In genomic region chr12:57725851-57726150, GRCh38 we compare ENCODE assay signal across 8 cellular contexts. TPM values are rescaled to one million over a fixed set of nuclear protein-coding genes. Genes with fewer than 3 reads are reported as not detected.
DNase-seq lines count a peak whose midpoint lies in the region; ATAC-seq and TF ChIP-seq lines count a peak whose summit lies in the region.

No MANE protein-coding gene starts in this region.

- H2AK5ac ChIP-seq in neuronal stem cell (ENCODE audit: low read depth, low read length): peak overlapping the region; percentile 46

- H2BK120ac ChIP-seq in neuronal stem cell (ENCODE audit: low read depth, low read length): no peak overlapping the region

- H3K4me1 ChIP-seq in ACC112 (ENCODE audit: control insufficient read depth, insufficient read depth, low read length, unreplicated experiment): no peaks in the 10 kb centered on the region
- H3K4me1 ChIP-seq in endocrine pancreas (ENCODE audit: control insufficient read depth, insufficient read depth, low read length): no peaks in the 10 kb centered on the region
- H3K4me1 ChIP-seq in neuronal stem cell (ENCODE audit: control insufficient read depth in 2 of 2, insufficient read depth in 1 of 2, low read depth in 1 of 2, low read length in 2 of 2): peaks cover 0 to 7% of the 10 kb centered on the region in 2 donors

- H3K4me3 ChIP-seq in ACC112 (ENCODE audit: low read depth, low read length) (peak overlapping the region; percentile 93), endocrine pancreas (ENCODE audit: control insufficient read depth, insufficient read depth, low read length) (no peak overlapping the region), neuronal stem cell (ENCODE audit: low read length in 2 of 2) (peak overlapping the region in 1 of 2 donors; percentile 36)

- no peak for DNase-seq in neuronal stem cell (ENCODE audit: low spot score)
- no peak for DNase-seq in GOT3 (lab: John Stamatoyannopoulos, UW)
- DNase-seq in DMS79 (lab: John Stamatoyannopoulos, UW): no peak
- DNase-seq in iPS-NIHi11 (ENCODE audit: low spot score): no peak

- H3K79me2 ChIP-seq in ACC112 (ENCODE audit: control insufficient read depth, insufficient read depth, low read length, unreplicated experiment): no peaks in the 10 kb centered on the region

- no peak overlapping the region for H3K4ac ChIP-seq in neuronal stem cell (ENCODE audit: low read length)

- no peaks in the 10 kb centered on the region for H3K79me1 ChIP-seq in neuronal stem cell (ENCODE audit: low read depth, low read length)

- no peak overlapping the region for H3K23ac ChIP-seq in neuronal stem cell (ENCODE audit: low read depth, low read length, poor library complexity)

- no peak overlapping the region for H4K91ac ChIP-seq in neuronal stem cell (ENCODE audit: low read depth, low read length, poor library complexity)

- WGBS in neuronal stem cell (ENCODE audit: extremely low coverage in 2 of 2, insufficient read length in 2 of 2, insufficient replicate concordance in 1 of 2), 2 donors: no CpG with 5 or more reads among the region's 10 CpGs

- no peak for TF ChIP-seq EP300 in Ishikawa (IDR thresholded peaks at IDR 0.05; ENCODE audit: borderline replicate concordance)

- H3K9me3 ChIP-seq in endocrine pancreas (ENCODE audit: control insufficient read depth, low read length): no peaks in the 10 kb centered on the region
- H3K9me3 ChIP-seq in neuronal stem cell (replicated peaks in 1 of 2; ENCODE audit: control insufficient read depth in 2 of 2, insufficient read depth in 1 of 2, low read depth in 1 of 2, low read length in 2 of 2): peaks cover 0 to 3% of the 10 kb centered on the region in 2 donors

- no peak overlapping the region for H3K4me2 ChIP-seq in neuronal stem cell (ENCODE audit: insufficient read depth, low read length, poor library complexity, severe bottlenecking)

- peak overlapping the region; percentile 84 for H2BK15ac ChIP-seq in neuronal stem cell (ENCODE audit: low read length)

- peak overlapping the region; percentile 57 for H3K9ac ChIP-seq in endocrine pancreas (ENCODE audit: control insufficient read depth, insufficient read depth, low read length)
- no peak overlapping the region for H3K9ac ChIP-seq in neuronal stem cell (ENCODE audit: low read depth, low read length, poor library complexity)

- TF ChIP-seq RAD21 in Ishikawa (IDR thresholded peaks at IDR 0.05; ENCODE audit: low read depth): no peak

- no peak overlapping the region for H4K8ac ChIP-seq in neuronal stem cell (ENCODE audit: low read depth, low read length)

- H3K36me3 ChIP-seq in ACC112 (ENCODE audit: insufficient read depth, low read length) (no peaks in the 10 kb centered on the region), endocrine pancreas (ENCODE audit: control insufficient read depth, insufficient read depth, low read length) (no peaks in the 10 kb centered on the region), neuronal stem cell (replicated peaks in 1 of 2; ENCODE audit: control insufficient read depth in 2 of 2, insufficient read depth in 2 of 2, low read length in 2 of 2) (peaks cover 0 to 50% of the 10 kb centered on the region in 2 donors)

- H2BK12ac ChIP-seq in neuronal stem cell (ENCODE audit: low read length): no peak overlapping the region

- H2AFZ ChIP-seq in ACC112 (ENCODE audit: low read length, unreplicated experiment) (peak overlapping the region; percentile 21), neuronal stem cell (ENCODE audit: low read length) (no peak overlapping the region)

- no peak overlapping the region for H3K14ac ChIP-seq in neuronal stem cell (ENCODE audit: low read length)

- H3K27me3 ChIP-seq in ACC112 (ENCODE audit: insufficient read depth, low read length): peaks cover 3% of the 10 kb centered on the region; the same call in 1 of the 2 replicates
- no peaks in the 10 kb centered on the region for H3K27me3 ChIP-seq in endocrine pancreas (ENCODE audit: control insufficient read depth, insufficient read depth, low read length)
- H3K27me3 ChIP-seq in neuronal stem cell (ENCODE audit: control insufficient read depth in 3 of 3, insufficient read depth in 3 of 3, low read depth in 1 of 3, low read length in 3 of 3): peaks cover 0 to 63% (median 18%) of the 10 kb centered on the region in 3 experiments

- no peak for ATAC-seq in GM21390 (IDR thresholded peaks at IDR 0.05; ENCODE audit: unreplicated experiment)

- H2BK5ac ChIP-seq in neuronal stem cell (ENCODE audit: low read length): no peak overlapping the region

- peak overlapping the region; percentile 73 for H3K18ac ChIP-seq in neuronal stem cell (ENCODE audit: low read length)

- H3K27ac ChIP-seq in ACC112 (ENCODE audit: low read depth, low read length): no peak overlapping the region
- no peak overlapping the region for H3K27ac ChIP-seq in neuronal stem cell (replicated peaks; ENCODE audit: low read length)

TF ChIP-seq in Ishikawa, 13 proteins besides CTCF, POLR2A, EP300 and RAD21:
- TF ChIP-seq, protein P1, sequence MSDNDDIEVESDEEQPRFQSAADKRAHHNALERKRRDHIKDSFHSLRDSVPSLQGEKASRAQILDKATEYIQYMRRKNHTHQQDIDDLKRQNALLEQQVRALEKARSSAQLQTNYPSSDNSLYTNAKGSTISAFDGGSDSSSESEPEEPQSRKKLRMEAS (IDR thresholded peaks at IDR 0.05): 0 out of 2 replicates have a peak, but pooled peaks have one; percentile 37
- TF ChIP-seq TAF1 (IDR thresholded peaks at IDR 0.05; ENCODE audit: low read depth): no peak

RNA-seq across cellular contexts. Expression of gene AGAP2, which starts 12.7 kb away (rescaled TPM):
- 4.2 TPM for polyA plus RNA-seq in neuronal stem cell (2013, experiment 1 of 2)
- polyA plus RNA-seq in neuronal stem cell (2013, experiment 2 of 2): 4.0 TPM

RNA-seq across cellular contexts. Expression of gene TSPAN31, which starts 19.0 kb away (rescaled TPM):
- 24.9 TPM for polyA plus RNA-seq in neuronal stem cell (2013, experiment 1 of 2)
- 25.4 TPM for polyA plus RNA-seq in neuronal stem cell (2013, experiment 2 of 2)

RNA-seq across cellular contexts. Expression of gene CDK4, which starts 26.3 kb away (rescaled TPM):
- 157 TPM for polyA plus RNA-seq in neuronal stem cell (2013, experiment 1 of 2)
- polyA plus RNA-seq in neuronal stem cell (2013, experiment 2 of 2): 144 TPM

RNA-seq across cellular contexts. Expression of gene MARCHF9, which starts 29.1 kb away (rescaled TPM):
- 14.0 TPM for polyA plus RNA-seq in neuronal stem cell (2013, experiment 1 of 2)
- 14.6 TPM for polyA plus RNA-seq in neuronal stem cell (2013, experiment 2 of 2)

RNA-seq across cellular contexts. Expression of gene OS9, which starts 31.9 kb away (rescaled TPM):
- polyA plus RNA-seq in neuronal stem cell (2013, experiment 1 of 2): 46.7 TPM
- polyA plus RNA-seq in neuronal stem cell (2013, experiment 2 of 2): 45.7 TPM
